28 cellular contexts compared by ENCODE assay signal in genomic region chr2:239060676-239061075, GRCh38.
DNase-seq lines count a peak whose midpoint lies in the region; ATAC-seq, FAIRE-seq and TF ChIP-seq lines count a peak whose summit lies in the region.
"Had no signal": no experiment of that assay in that cellular context is flagged by ENCODE, and none has a peak within 500 bp of the region (broad histone marks: within the 10 kb centered on the region; RNA-seq: fewer than 3 reads in every experiment).

No MANE protein-coding gene starts in this region.

- no peak overlapping the region for H3K18ac ChIP-seq in neuronal stem cell (ENCODE audit: low read length)

- H2AFZ ChIP-seq in neuronal stem cell (ENCODE audit: low read length) (no peak overlapping the region), GM23248 (no peak overlapping the region)

- H3K4me1 ChIP-seq in neuronal stem cell (ENCODE audit: control insufficient read depth in 2 of 2, insufficient read depth in 1 of 2, low read depth in 1 of 2, low read length in 2 of 2) (peaks cover 0 to 11% of the 10 kb centered on the region in 2 donors), spleen (peaks cover 0 to 10% (median 0%) of the 10 kb centered on the region in 6 donors), GM23248 (ENCODE audit: insufficient read depth) (no peaks in the 10 kb centered on the region)
- H3K4me1 ChIP-seq: A549, BE2C had no signal

- H3K9me3 ChIP-seq in neuronal stem cell (replicated peaks in 1 of 2; ENCODE audit: control insufficient read depth in 2 of 2, insufficient read depth in 1 of 2, low read depth in 1 of 2, low read length in 2 of 2), result peaks cover 3 to 7% of the 10 kb centered on the region in 2 donors
- H3K9me3 ChIP-seq in spleen, result peaks cover 0 to 18% (median 13%) of the 10 kb centered on the region in 8 donors
- H3K9me3 ChIP-seq in GM23248 (ENCODE audit: low read depth), result no peaks in the 10 kb centered on the region
- H3K9me3 ChIP-seq: A549, BE2C had no signal

- peak; percentile 4 for DNase-seq in Right ventricle myocardium inferior (ENCODE audit: missing footprints)
- no peak for DNase-seq in left cardiac atrium
- no peak for DNase-seq in WTC11 (ENCODE audit: low spot score)
- no peak for DNase-seq in neuronal stem cell (ENCODE audit: low spot score)
- DNase-seq in spleen, result peak; percentile 64
- no peak for DNase-seq in GM23248
- DNase-seq in NCI-H1436 treated with DMSO at 0.1 percent for 48 hours (lab: John Stamatoyannopoulos, UW), result no peak
- DNase-seq in H54 (ENCODE audit: insufficient read length, low spot score), result no peak
- DNase-seq: BE2C; C1 segment of cervical spinal cord; CD4-positive, alpha-beta memory T cell; CD4-positive, CD25-positive, alpha-beta regulatory T cell; CD8-positive, alpha-beta memory T cell; COR-L47; DMS 273 treated with DMSO at 0.1 percent for 48 hours; DMS153; DMS53; DMS79; DND-41; EL; GDM1 had no signal

- H2BK5ac ChIP-seq in neuronal stem cell (ENCODE audit: low read length), result peak overlapping the region; percentile 29

- peak overlapping the region; percentile 68 for H3K23ac ChIP-seq in neuronal stem cell (ENCODE audit: low read depth, low read length, poor library complexity)

- CTCF ChIA-PET in WTC11 (lab: Charles Lee), result no interaction called here

- in situ Hi-C loops in GM23248 (cut with MboI), result no loop called here

- peak overlapping the region; percentile 69; the same call in 1 of the 2 replicates for H3K27ac Mint-ChIP-seq in WTC11

- ATAC-seq in Right ventricle myocardium inferior, result no peak
- ATAC-seq in left cardiac atrium, result no peak
- no peak for ATAC-seq in WTC11
- ATAC-seq: GM12878 had no signal

- H3K4me3 ChIP-seq in neuronal stem cell (ENCODE audit: low read length in 2 of 2) (peak overlapping the region in 1 of 2 donors; percentile 70), spleen (no peak overlapping the region), GM23248 (no peak overlapping the region)
- H3K4me3 ChIP-seq: A549, BLaER1, GM12878 had no signal

- H3K9me2 ChIP-seq in GM23248 (ENCODE audit: insufficient read depth), result no peaks in the 10 kb centered on the region

- no peak overlapping the region for H2BK120ac ChIP-seq in neuronal stem cell (ENCODE audit: low read depth, low read length)

- H2BK12ac ChIP-seq in neuronal stem cell (ENCODE audit: low read length), result no peak overlapping the region

- no peaks in the 10 kb centered on the region for H3K9me3 Mint-ChIP-seq in WTC11
- H3K9me3 Mint-ChIP-seq: CD4-positive, CD25-positive, alpha-beta regulatory T cell; CD8-positive, alpha-beta memory T cell had no signal

- TF ChIP-seq POLR2A in spleen (IDR thresholded peaks at IDR 0.05) (no peak), H54 (IDR thresholded peaks at IDR 0.05; ENCODE audit: low read depth, low read length) (no peak)

- TF ChIP-seq CTCF in WTC11 (IDR thresholded peaks at IDR 0.05) (no peak), spleen (IDR thresholded peaks at IDR 0.05 in 8 of 11, conservative IDR thresholded peaks at IDR 0.05 in 3 of 11) (no peak)

- H2AK5ac ChIP-seq in neuronal stem cell (ENCODE audit: low read depth, low read length), result peak overlapping the region; percentile 49

- no peak overlapping the region for H4K91ac ChIP-seq in neuronal stem cell (ENCODE audit: low read depth, low read length, poor library complexity)

- intact Hi-C loops in Right ventricle myocardium inferior (cut with DNase I) (no loop called here), left cardiac atrium (cut with DNase I) (no loop called here), spleen (cut with DNase I; ENCODE audit: low total_unique reads) (no loop called here)

- no peak overlapping the region for H2BK15ac ChIP-seq in neuronal stem cell (ENCODE audit: low read length)

- peak overlapping the region; percentile 96 for H3K14ac ChIP-seq in neuronal stem cell (ENCODE audit: low read length)

- no peaks in the 10 kb centered on the region for H4K20me1 ChIP-seq in GM23248 (ENCODE audit: insufficient read depth)

- H3K27ac ChIP-seq in neuronal stem cell (replicated peaks; ENCODE audit: low read length), result no peak overlapping the region
- no peak overlapping the region for H3K27ac ChIP-seq in spleen
- no peak overlapping the region for H3K27ac ChIP-seq in GM23248
- H3K27ac ChIP-seq: 22Rv1, A549, BLaER1 had no signal

- no peaks in the 10 kb centered on the region for H3K79me2 ChIP-seq in GM23248 (ENCODE audit: insufficient read depth)

- no peak overlapping the region for H3K4ac ChIP-seq in neuronal stem cell (ENCODE audit: low read length)

- H3K79me1 ChIP-seq in neuronal stem cell (ENCODE audit: low read depth, low read length), result peaks cover 5% of the 10 kb centered on the region

- POLR2A ChIA-PET in WTC11 (lab: Charles Lee), result no interaction called here

- H3K27me3 Mint-ChIP-seq in WTC11 (ENCODE audit: low read depth), result no peaks in the 10 kb centered on the region
- H3K27me3 Mint-ChIP-seq: CD4-positive, alpha-beta memory T cell; CD4-positive, CD25-positive, alpha-beta regulatory T cell had no signal

- no peak overlapping the region for H4K8ac ChIP-seq in neuronal stem cell (ENCODE audit: low read depth, low read length)

- peak overlapping the region; percentile 73 for H3K9ac ChIP-seq in neuronal stem cell (ENCODE audit: low read depth, low read length, poor library complexity)
- no peak overlapping the region for H3K9ac ChIP-seq in GM23248
- H3K9ac ChIP-seq: BLaER1 had no signal

- H3K36me3 ChIP-seq in neuronal stem cell (replicated peaks in 1 of 2; ENCODE audit: control insufficient read depth in 2 of 2, insufficient read depth in 2 of 2, low read length in 2 of 2) (peaks cover 6 to 32% of the 10 kb centered on the region in 2 donors), spleen (peaks cover 0 to 100% (median 34%) of the 10 kb centered on the region in 6 donors), GM23248 (ENCODE audit: low read depth) (0 out of 2 replicates have a peak, but pooled peaks cover 3% of the 10 kb centered on the region)

- H3K4me3 Mint-ChIP-seq in WTC11, result no peak overlapping the region
- H3K4me3 Mint-ChIP-seq: CD14-positive monocyte; CD4-positive, alpha-beta memory T cell; CD4-positive, CD25-positive, alpha-beta regulatory T cell; CD8-positive, alpha-beta memory T cell had no signal

- no peak overlapping the region for H3K4me2 ChIP-seq in neuronal stem cell (ENCODE audit: insufficient read depth, low read length, poor library complexity, severe bottlenecking)
- H3K4me2 ChIP-seq in GM23248 (ENCODE audit: unreplicated experiment), result no peak overlapping the region
- H3K4me2 ChIP-seq: A549 had no signal

- H3K4me1 Mint-ChIP-seq in WTC11, result 0 out of 2 replicates have a peak, but pooled peaks cover 3% of the 10 kb centered on the region
- H3K4me1 Mint-ChIP-seq: CD14-positive monocyte; CD4-positive, CD25-positive, alpha-beta regulatory T cell had no signal

- H3K27me3 ChIP-seq in neuronal stem cell (ENCODE audit: control insufficient read depth in 3 of 3, insufficient read depth in 3 of 3, low read depth in 1 of 3, low read length in 3 of 3), result peaks cover 0 to 4% (median 0%) of the 10 kb centered on the region in 3 experiments
- H3K27me3 ChIP-seq in spleen (replicated peaks in 1 of 7), result no peaks in the 10 kb centered on the region
- H3K27me3 ChIP-seq in GM23248 (replicated peaks; ENCODE audit: insufficient read depth), result no peaks in the 10 kb centered on the region
- H3K27me3 ChIP-seq: BE2C, BLaER1 had no signal

- peaks cover 7% of the 10 kb centered on the region; the same call in 1 of the 2 replicates for H3K36me3 Mint-ChIP-seq in WTC11

- no peaks in the 10 kb centered on the region for H3F3A ChIP-seq in GM23248 (ENCODE audit: insufficient read depth)

- FAIRE-seq in H54 (lab: Jason Lieb, UNC), result no peak
- FAIRE-seq: A549, GM12878, GM12892, GM18507 had no signal

- no CpG with 5 or more reads among the region's 21 CpGs for WGBS in neuronal stem cell (ENCODE audit: extremely low coverage in 2 of 2, insufficient read length in 2 of 2, insufficient replicate concordance in 1 of 2), 2 donors
- WGBS in spleen, 5 donors, result 93 to 97% (median 96%) methylated on average over 21 of the region's 21 CpGs
- WGBS in GM23248 (ENCODE audit: low coverage in 1 of 2, low lambda C conversion rate in 2 of 2, missing lambda C conversion rate in 2 of 2), 2 experiments, result 94 to 95% methylated on average over 20 to 21 of the region's 21 CpGs

TF ChIP-seq in WTC11, 78 proteins besides CTCF, POLR2A, EP300 and RAD21 (continues in another document):
- no peak for TF ChIP-seq FOXJ3 (CRISPR knock-in tag; IDR thresholded peaks at IDR 0.05; ENCODE audit: borderline replicate concordance)
- TF ChIP-seq JAZF1 (CRISPR knock-in tag; IDR thresholded peaks at IDR 0.05), result no peak
- TF ChIP-seq ZNF317 (CRISPR knock-in tag; IDR thresholded peaks at IDR 0.05; ENCODE audit: borderline replicate concordance, low read depth), result no peak
- no peak for TF ChIP-seq SMAD4 (CRISPR knock-in tag; IDR thresholded peaks at IDR 0.05)
- TF ChIP-seq ATF1 (CRISPR knock-in tag; IDR thresholded peaks at IDR 0.05), result no peak
- no peak for TF ChIP-seq NR3C1 (CRISPR knock-in tag; conservative IDR thresholded peaks at IDR 0.05; ENCODE audit: low read depth)
- no peak for TF ChIP-seq ZNF423 (CRISPR knock-in tag; IDR thresholded peaks at IDR 0.05)
- no peak for TF ChIP-seq HMGA2 (CRISPR knock-in tag; IDR thresholded peaks at IDR 0.05)
- no peak for TF ChIP-seq IRF1 (CRISPR knock-in tag; IDR thresholded peaks at IDR 0.05)
- TF ChIP-seq FOXK1 (CRISPR knock-in tag; IDR thresholded peaks at IDR 0.05), result no peak
- no peak for TF ChIP-seq EMX1 (CRISPR knock-in tag; IDR thresholded peaks at IDR 0.05)
- TF ChIP-seq RORB (CRISPR knock-in tag; IDR thresholded peaks at IDR 0.05), result no peak
- TF ChIP-seq USF2 (CRISPR knock-in tag; IDR thresholded peaks at IDR 0.05), result no peak

Comparison
In these comparisons a context has a peak if more than half of its experiments do, and no peak if none do; other contexts are left out.
1. DNase-seq: peak in Right ventricle myocardium inferior (single experiment) and spleen (single experiment); none in left cardiac atrium (single experiment), WTC11 (single experiment), neuronal stem cell (single experiment), GM23248 (single experiment), NCI-H1436 treated with DMSO at 0.1 percent for 48 hours (single experiment) and H54 (single experiment).